1 cellular context compared by ENCODE assay signal in the genomic region with DNA sequence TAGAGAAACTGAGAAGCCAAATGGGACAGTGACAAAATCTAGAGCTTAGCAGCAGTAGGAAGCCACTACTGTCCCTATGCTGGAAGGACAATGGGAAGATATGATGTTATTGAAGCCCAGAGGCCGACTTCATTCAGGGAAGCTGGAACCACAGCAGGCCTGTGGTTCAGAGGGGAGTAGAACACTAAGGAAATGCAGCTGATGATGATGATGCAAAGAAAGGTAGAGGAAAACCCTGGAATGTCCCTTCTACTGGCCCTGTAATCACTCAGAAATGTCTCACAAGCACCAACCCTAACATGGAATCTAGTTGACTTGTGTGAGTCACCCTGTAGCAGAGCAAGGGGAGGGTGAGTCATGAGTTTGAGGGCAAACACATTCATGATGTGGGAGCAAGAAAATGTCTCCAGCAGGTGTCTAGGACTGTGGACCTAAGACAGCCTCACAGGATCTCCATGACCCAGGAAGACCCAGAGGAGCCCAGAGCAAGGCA.
TF ChIP-seq lines count a peak whose summit lies in the region.

No MANE protein-coding gene starts in this region.

TF ChIP-seq in HepG2, 621 proteins besides CTCF, POLR2A, EP300 and RAD21 (continued from another document):
- TF ChIP-seq TEAD3 (CRISPR knock-in tag; optimal IDR thresholded peaks at IDR 0.05; ENCODE audit: borderline replicate concordance) (peak; percentile 84), TFE3 (CRISPR knock-in tag; IDR thresholded peaks at IDR 0.05) (peak; percentile 56; the same call in 1 of the 2 replicates), SOX13 (IDR thresholded peaks at IDR 0.05) (no peak), SOX13 (CRISPR knock-in tag; conservative IDR thresholded peaks at IDR 0.05 in 1 of 2, IDR thresholded peaks at IDR 0.05 in 1 of 2) (peak in 1 of 2 experiments; percentile 9; a peak in 1 of 4 replicates), FOXA1 (IDR thresholded peaks at IDR 0.05) (no peak), FOXA1 (CRISPR knock-in tag; IDR thresholded peaks at IDR 0.05) (0 out of 2 replicates have a peak, but pooled peaks have one; percentile 12), ARID3A (IDR thresholded peaks at IDR 0.05; ENCODE audit: low read depth, low read length) (0 out of 2 replicates have a peak, but pooled peaks have one; percentile 46), ZSCAN25 (CRISPR knock-in tag; IDR thresholded peaks at IDR 0.05) (no peak), TP53 (CRISPR knock-in tag; conservative IDR thresholded peaks at IDR 0.05) (no peak), JUNB (CRISPR knock-in tag; IDR thresholded peaks at IDR 0.05; ENCODE audit: borderline replicate concordance) (peak; percentile 33; the same call in 1 of the 2 replicates)
